ENCODE assay signal across 1 cellular context in the genomic region with DNA sequence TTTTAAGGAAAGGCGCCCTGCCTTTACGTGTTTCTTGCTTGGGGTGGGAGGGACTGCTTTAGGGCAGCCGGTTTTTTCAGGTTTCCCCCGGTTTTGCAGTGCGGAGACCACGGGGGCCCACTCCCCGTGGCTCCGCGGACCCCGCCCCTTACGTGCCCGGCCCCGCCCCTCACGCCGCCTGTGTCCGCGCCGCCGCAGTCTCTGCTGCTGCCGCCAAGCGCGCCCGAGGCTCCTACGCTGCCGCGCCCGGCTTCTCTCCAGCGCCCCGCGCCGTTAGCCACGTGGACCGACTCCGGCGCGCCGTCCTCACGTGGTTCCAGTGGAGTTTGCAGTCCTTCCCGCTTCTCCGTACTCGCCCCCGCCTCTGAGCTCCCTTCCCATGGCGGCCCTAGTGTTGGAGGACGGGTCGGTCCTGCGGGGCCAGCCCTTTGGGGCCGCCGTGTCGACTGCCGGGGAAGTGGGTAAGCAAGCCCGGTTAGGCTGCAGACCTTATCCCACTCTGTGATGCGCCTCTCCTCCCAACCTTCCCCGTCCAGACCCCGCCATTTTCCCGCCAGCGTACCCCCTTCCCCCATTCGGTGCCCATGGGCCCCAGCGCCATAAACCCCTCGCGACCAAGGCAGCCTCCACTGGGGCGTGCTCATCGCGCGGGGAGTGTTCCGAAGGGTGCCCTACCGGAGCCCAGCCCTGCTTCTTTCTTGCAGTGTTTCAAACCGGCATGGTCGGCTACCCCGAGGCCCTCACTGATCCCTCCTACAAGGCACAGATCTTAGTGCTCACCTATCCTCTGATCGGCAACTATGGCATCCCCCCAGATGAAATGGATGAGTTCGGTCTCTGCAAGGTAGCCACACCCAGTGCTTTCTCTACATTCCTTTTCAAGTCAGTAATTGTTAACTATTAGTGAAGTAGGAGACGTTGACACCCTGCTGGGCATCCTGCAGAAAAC.
TF ChIP-seq lines count a peak whose summit lies in the region.

CAD (plus strand) TSS at position 197 of the 949 bp plus-strand sequence; CDS start at position 380, 183 bp downstream.

TF ChIP-seq in HEK293, 187 proteins besides CTCF, POLR2A, EP300 and RAD21 (continued from another document and continues in another):
- TF ChIP-seq ZNF518A (tag by site-specific recombination; conservative IDR thresholded peaks at IDR 0.05; ENCODE audit: low read depth) (no peak), ZNF174 (tag by site-specific recombination; IDR thresholded peaks at IDR 0.05) (no peak), ZNF768 (tag by site-specific recombination; IDR thresholded peaks at IDR 0.05) (no peak), ZNF324 (tag by site-specific recombination; IDR thresholded peaks at IDR 0.05) (peak; percentile 69; the same call in 1 of the 2 replicates), PRDM6 (tag by site-specific recombination; IDR thresholded peaks at IDR 0.05) (no peak), ZBTB6 (tag by site-specific recombination; IDR thresholded peaks at IDR 0.05) (peak; percentile 70; the same call in 1 of the 2 replicates), SP7 (tag by site-specific recombination; IDR thresholded peaks at IDR 0.05) (peak; percentile 55; the same call in 1 of the 2 replicates), KLF10 (tag by site-specific recombination; IDR thresholded peaks at IDR 0.05) (0 out of 2 replicates have a peak, but pooled peaks have one; percentile 26), ZNF501 (tag by site-specific recombination; IDR thresholded peaks at IDR 0.05) (peak; percentile 91), ZEB2 (tag by site-specific recombination; IDR thresholded peaks at IDR 0.05) (no peak), HIC1 (tag by site-specific recombination; IDR thresholded peaks at IDR 0.05) (no peak), ZNF169 (tag by site-specific recombination; IDR thresholded peaks at IDR 0.05) (no peak), ZNF623 (tag by site-specific recombination; IDR thresholded peaks at IDR 0.05) (no peak), ZNF664 (tag by site-specific recombination; IDR thresholded peaks at IDR 0.05) (no peak), BCL11B (tag by site-specific recombination; IDR thresholded peaks at IDR 0.05; ENCODE audit: low read depth) (no peak), ZNF211 (tag by site-specific recombination; IDR thresholded peaks at IDR 0.05; ENCODE audit: low read depth) (no peak), KLF7 (tag by site-specific recombination; IDR thresholded peaks at IDR 0.05; ENCODE audit: borderline replicate concordance) (no peak; the same call in 1 of the 2 replicates), HOXD13 (CRISPR knock-in tag; IDR thresholded peaks at IDR 0.05; ENCODE audit: borderline replicate concordance) (no peak), ZSCAN23 (tag by site-specific recombination; IDR thresholded peaks at IDR 0.05) (0 out of 2 replicates have a peak, but pooled peaks have one; percentile 23), ZNF266 (tag by site-specific recombination; IDR thresholded peaks at IDR 0.05; ENCODE audit: low read depth) (no peak), ZNF155 (tag by site-specific recombination; IDR thresholded peaks at IDR 0.05) (no peak), KLF1 (tag by site-specific recombination; IDR thresholded peaks at IDR 0.05) (no peak), ZNF335 (tag by site-specific recombination; conservative IDR thresholded peaks at IDR 0.05) (peak; percentile 99), ZNF112 (tag by site-specific recombination; IDR thresholded peaks at IDR 0.05) (no peak), ZNF302 (tag by site-specific recombination; IDR thresholded peaks at IDR 0.05; ENCODE audit: low read depth) (no peak), ZNF114 (tag by site-specific recombination; IDR thresholded peaks at IDR 0.05) (no peak), ZNF292 (tag by site-specific recombination; IDR thresholded peaks at IDR 0.05; ENCODE audit: borderline replicate concordance, low read depth) (no peak), SALL2 (tag by site-specific recombination; IDR thresholded peaks at IDR 0.05; ENCODE audit: borderline replicate concordance) (no peak), ZNF792 (tag by site-specific recombination; IDR thresholded peaks at IDR 0.05) (no peak), OVOL3 (tag by site-specific recombination; IDR thresholded peaks at IDR 0.05) (0 out of 2 replicates have a peak, but pooled peaks have one; percentile 41), GLIS1 (tag by site-specific recombination; IDR thresholded peaks at IDR 0.05) (0 out of 2 replicates have a peak, but pooled peaks have one; percentile 24), PATZ1 (tag by site-specific recombination; IDR thresholded peaks at IDR 0.05) (peak; percentile 47; the same call in 1 of the 2 replicates), ZFHX2 (tag by site-specific recombination; conservative IDR thresholded peaks at IDR 0.05) (peak; percentile 58), ZSCAN30 (tag by site-specific recombination; IDR thresholded peaks at IDR 0.05) (no peak), ZNF777 (tag by site-specific recombination; IDR thresholded peaks at IDR 0.05; ENCODE audit: borderline replicate concordance) (no peak), ZNF658 (tag by site-specific recombination; IDR thresholded peaks at IDR 0.05) (no peak), ZNF146 (tag by site-specific recombination; IDR thresholded peaks at IDR 0.05) (no peak), GLIS2 (tag by site-specific recombination; IDR thresholded peaks at IDR 0.05) (peak; percentile 52; the same call in 1 of the 2 replicates), KLF9 (tag by site-specific recombination; IDR thresholded peaks at IDR 0.05; ENCODE audit: low read depth) (peak; percentile 88), ZIC2 (tag by site-specific recombination; IDR thresholded peaks at IDR 0.05) (no peak; the same call in none of the 2 replicates), ZNF510 (tag by site-specific recombination; IDR thresholded peaks at IDR 0.05; ENCODE audit: insufficient replicate concordance) (no peak), TCF7L2 (IDR thresholded peaks at IDR 0.05; ENCODE audit: borderline replicate concordance, low read depth, low read length) (no peak), ZNF157 (tag by site-specific recombination; IDR thresholded peaks at IDR 0.05) (no peak), SP2 (tag by site-specific recombination; IDR thresholded peaks at IDR 0.05) (peak; percentile 36)
- TF ChIP-seq, protein P1, sequence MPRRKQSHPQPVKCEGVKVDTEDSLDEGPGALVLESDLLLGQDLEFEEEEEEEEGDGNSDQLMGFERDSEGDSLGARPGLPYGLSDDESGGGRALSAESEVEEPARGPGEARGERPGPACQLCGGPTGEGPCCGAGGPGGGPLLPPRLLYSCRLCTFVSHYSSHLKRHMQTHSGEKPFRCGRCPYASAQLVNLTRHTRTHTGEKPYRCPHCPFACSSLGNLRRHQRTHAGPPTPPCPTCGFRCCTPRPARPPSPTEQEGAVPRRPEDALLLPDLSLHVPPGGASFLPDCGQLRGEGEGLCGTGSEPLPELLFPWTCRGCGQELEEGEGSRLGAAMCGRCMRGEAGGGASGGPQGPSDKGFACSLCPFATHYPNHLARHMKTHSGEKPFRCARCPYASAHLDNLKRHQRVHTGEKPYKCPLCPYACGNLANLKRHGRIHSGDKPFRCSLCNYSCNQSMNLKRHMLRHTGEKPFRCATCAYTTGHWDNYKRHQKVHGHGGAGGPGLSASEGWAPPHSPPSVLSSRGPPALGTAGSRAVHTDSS (tag by site-specific recombination; IDR thresholded peaks at IDR 0.05), result no peak
- TF ChIP-seq, protein P2, sequence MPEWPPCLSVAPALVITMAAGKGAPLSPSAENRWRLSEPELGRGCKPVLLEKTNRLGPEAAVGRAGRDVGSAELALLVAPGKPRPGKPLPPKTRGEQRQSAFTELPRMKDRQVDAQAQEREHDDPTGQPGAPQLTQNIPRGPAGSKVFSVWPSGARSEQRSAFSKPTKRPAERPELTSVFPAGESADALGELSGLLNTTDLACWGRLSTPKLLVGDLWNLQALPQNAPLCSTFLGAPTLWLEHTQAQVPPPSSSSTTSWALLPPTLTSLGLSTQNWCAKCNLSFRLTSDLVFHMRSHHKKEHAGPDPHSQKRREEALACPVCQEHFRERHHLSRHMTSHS (tag by site-specific recombination; IDR thresholded peaks at IDR 0.05), result no peak
- TF ChIP-seq, protein P3, sequence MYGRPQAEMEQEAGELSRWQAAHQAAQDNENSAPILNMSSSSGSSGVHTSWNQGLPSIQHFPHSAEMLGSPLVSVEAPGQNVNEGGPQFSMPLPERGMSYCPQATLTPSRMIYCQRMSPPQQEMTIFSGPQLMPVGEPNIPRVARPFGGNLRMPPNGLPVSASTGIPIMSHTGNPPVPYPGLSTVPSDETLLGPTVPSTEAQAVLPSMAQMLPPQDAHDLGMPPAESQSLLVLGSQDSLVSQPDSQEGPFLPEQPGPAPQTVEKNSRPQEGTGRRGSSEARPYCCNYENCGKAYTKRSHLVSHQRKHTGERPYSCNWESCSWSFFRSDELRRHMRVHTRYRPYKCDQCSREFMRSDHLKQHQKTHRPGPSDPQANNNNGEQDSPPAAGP (tag by site-specific recombination; IDR thresholded peaks at IDR 0.05), result peak; percentile 83
